27 cellular contexts compared by ENCODE assay signal in the genomic region with DNA sequence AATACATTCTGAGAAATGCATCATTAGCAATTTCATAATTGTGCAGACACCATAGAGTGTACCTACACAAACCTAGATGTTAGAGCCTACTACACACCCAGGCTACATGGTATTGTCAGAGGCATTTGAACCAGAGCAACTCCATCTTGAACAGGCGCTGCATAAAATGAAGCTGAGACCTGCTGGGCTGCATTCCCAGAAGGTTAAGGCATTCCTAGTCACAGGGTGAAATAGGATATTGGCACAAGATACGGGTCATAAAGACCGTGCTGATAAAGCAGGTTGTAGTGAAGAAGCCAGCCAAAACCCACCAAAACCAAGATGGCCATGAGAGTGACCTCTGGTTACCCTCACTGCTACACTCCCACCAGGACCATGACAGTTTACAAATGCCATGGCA.
"Had no signal": no experiment of that assay in that cellular context is flagged by ENCODE, and none has a peak within 500 bp of the region (broad histone marks: within the 10 kb centered on the region; RNA-seq: fewer than 3 reads in every experiment).

No MANE protein-coding gene starts in this region.

- H3K4me3 ChIP-seq: esophagus squamous epithelium, heart right ventricle, pancreas, prostate gland, skin epidermis, upper lobe of right lung had no signal

- H3K9me3 Mint-ChIP-seq: activated B cell treated with CpG ODN at 0.5 μM for 24 hours; activated naive CD4-positive, alpha-beta T cell treated with anti-CD3 and anti-CD28 coated beads, Interleukin-2, amount 50 U/mL, for 24 hours; activated naive CD8-positive, alpha-beta T cell treated with anti-CD3 and anti-CD28 coated beads, Interleukin-2, amount 50 U/mL, for 24 hours; activated T-helper 2 cell treated with anti-CD3 and anti-CD28 coated beads, Interferon-gamma antibody, Interleukin-2, Interleukin-4, amounts not matched to agents 10 μg/mL and 5 μg/mL and 100 μg/mL, durations not matched to agents 14 hours and 24 hours and 36 hours; stimulated activated memory B cell treated with anti-CD40 and anti-IgM and Interleukin-4, amounts not matched to agents 10 μg/mL and 1 μg/mL and 100 μg/mL, for 72 hours; stimulated activated naive CD8-positive, alpha-beta T cell treated with anti-CD3 and anti-CD28 coated beads, Interleukin-15, amount 100 ng/mL, for 72 hours had no signal

- H3K4me3 Mint-ChIP-seq: activated B cell treated with CpG ODN at 0.5 μM for 24 hours; activated CD8-positive, alpha-beta memory T cell treated with anti-CD3 and anti-CD28 coated beads, Interleukin-2, amount 10 ng/mL, durations not matched to agents 7 days and 5 days; activated CD8-positive, alpha-beta T cell treated with anti-CD3 and anti-CD28 coated beads, Interleukin-2, amount 10 ng/mL, durations not matched to agents 7 days and 5 days; activated naive CD4-positive, alpha-beta T cell treated with anti-CD3 and anti-CD28 coated beads, Interleukin-2, amount 50 U/mL, for 24 hours; activated naive CD8-positive, alpha-beta T cell treated with anti-CD3 and anti-CD28 coated beads, Interleukin-2, amount 50 U/mL, for 24 hours; stimulated activated memory B cell treated with anti-CD40 and anti-IgM and Interleukin-4, amounts not matched to agents 10 μg/mL and 1 μg/mL and 100 μg/mL, for 72 hours; stimulated activated naive CD8-positive, alpha-beta T cell treated with anti-CD3 and anti-CD28 coated beads, Interleukin-15, amount 100 ng/mL, for 72 hours had no signal

- DNase-seq: activated B cell treated with CpG ODN at 0.5 μM for 24 hours; activated CD8-positive, alpha-beta memory T cell treated with anti-CD3 and anti-CD28 coated beads, Interleukin-2, amount 10 ng/mL, durations not matched to agents 7 days and 5 days; activated CD8-positive, alpha-beta T cell treated with anti-CD3 and anti-CD28 coated beads, Interleukin-2, amount 10 ng/mL, durations not matched to agents 7 days and 5 days; activated naive CD8-positive, alpha-beta T cell treated with anti-CD3 and anti-CD28 coated beads, Interleukin-2, amount 50 U/mL, for 24 hours; activated T-cell treated with anti-CD3 and anti-CD28 coated beads, Interleukin-2, amount 50 U/mL, for 48 hours; amygdala; central memory CD4-positive, alpha-beta T cell; esophagus squamous epithelium; foreskin melanocyte; heart right ventricle; left ventricle myocardium superior; nucleus accumbens; pancreas; retina; stimulated activated CD4-positive, alpha-beta T cell treated with anti-CD3 and anti-CD28 coated beads, Interleukin-12 subunit alpha, Interleukin-12 subunit beta, amount 100 ng/mL, for 4 hours; stimulated activated CD4-positive, alpha-beta T cell treated with anti-CD3 and anti-CD28 coated beads, Interleukin-4, amount 100 ng/mL, for 24 hours; stimulated activated naive CD8-positive, alpha-beta T cell treated with anti-CD3 and anti-CD28 coated beads, Interleukin-15, amount 100 ng/mL, for 72 hours; substantia nigra; T-helper 2 cell; upper lobe of right lung had no signal

- H3K4me1 Mint-ChIP-seq: activated B cell treated with CpG ODN at 0.5 μM for 24 hours; activated naive CD4-positive, alpha-beta T cell treated with anti-CD3 and anti-CD28 coated beads, Interleukin-2, amount 50 U/mL, for 24 hours; activated naive CD8-positive, alpha-beta T cell treated with anti-CD3 and anti-CD28 coated beads, Interleukin-2, amount 50 U/mL, for 24 hours; stimulated activated memory B cell treated with anti-CD40 and anti-IgM and Interleukin-4, amounts not matched to agents 10 μg/mL and 1 μg/mL and 100 μg/mL, for 72 hours; stimulated activated naive CD8-positive, alpha-beta T cell treated with anti-CD3 and anti-CD28 coated beads, Interleukin-15, amount 100 ng/mL, for 72 hours had no signal

- H3K9me3 ChIP-seq: esophagus squamous epithelium, heart right ventricle, pancreas, prostate gland, upper lobe of right lung had no signal

- H3K4me1 ChIP-seq: esophagus squamous epithelium, heart right ventricle, pancreas, prostate gland, upper lobe of right lung had no signal

- H3K27ac Mint-ChIP-seq: activated B cell treated with CpG ODN at 0.5 μM for 24 hours; activated CD8-positive, alpha-beta memory T cell treated with anti-CD3 and anti-CD28 coated beads, Interleukin-2, amount 10 ng/mL, durations not matched to agents 7 days and 5 days; activated CD8-positive, alpha-beta T cell treated with anti-CD3 and anti-CD28 coated beads, Interleukin-2, amount 10 ng/mL, durations not matched to agents 7 days and 5 days; activated naive CD4-positive, alpha-beta T cell treated with anti-CD3 and anti-CD28 coated beads, Interleukin-2, amount 50 U/mL, for 24 hours; activated naive CD8-positive, alpha-beta T cell treated with anti-CD3 and anti-CD28 coated beads, Interleukin-2, amount 50 U/mL, for 24 hours; activated T-helper 2 cell treated with anti-CD3 and anti-CD28 coated beads, Interferon-gamma antibody, Interleukin-2, Interleukin-4, amounts not matched to agents 10 μg/mL and 5 μg/mL and 100 μg/mL, durations not matched to agents 14 hours and 24 hours and 36 hours; stimulated activated memory B cell treated with anti-CD40 and anti-IgM and Interleukin-4, amounts not matched to agents 10 μg/mL and 1 μg/mL and 100 μg/mL, for 72 hours; stimulated activated naive CD8-positive, alpha-beta T cell treated with anti-CD3 and anti-CD28 coated beads, Interleukin-15, amount 100 ng/mL, for 72 hours had no signal

- H3K36me3 ChIP-seq: esophagus squamous epithelium, heart right ventricle, pancreas, prostate gland, upper lobe of right lung had no signal

- H3K27me3 ChIP-seq: esophagus squamous epithelium, heart right ventricle, pancreas, upper lobe of right lung had no signal

- ATAC-seq: activated CD8-positive, alpha-beta memory T cell treated with anti-CD3 and anti-CD28 coated beads, Interleukin-2, amount 10 ng/mL, durations not matched to agents 7 days and 5 days; activated CD8-positive, alpha-beta T cell treated with anti-CD3 and anti-CD28 coated beads, Interleukin-2, amount 10 ng/mL, durations not matched to agents 7 days and 5 days; activated naive CD8-positive, alpha-beta T cell treated with anti-CD3 and anti-CD28 coated beads, Interleukin-2, amount 50 U/mL, for 24 hours; heart right ventricle; left ventricle myocardium superior; pancreas; sciatic nerve; stimulated activated memory B cell treated with anti-CD40 and anti-IgM and Interleukin-4, amounts not matched to agents 10 μg/mL and 1 μg/mL and 100 μg/mL, for 72 hours; stimulated activated naive CD8-positive, alpha-beta T cell treated with anti-CD3 and anti-CD28 coated beads, Interleukin-15, amount 100 ng/mL, for 72 hours; upper lobe of right lung had no signal

- H3K27ac ChIP-seq: epithelial cell of prostate, esophagus squamous epithelium, heart right ventricle, pancreas, prostate gland, skin epidermis, upper lobe of right lung had no signal

- H3K36me3 Mint-ChIP-seq: activated CD8-positive, alpha-beta memory T cell treated with anti-CD3 and anti-CD28 coated beads, Interleukin-2, amount 10 ng/mL, durations not matched to agents 7 days and 5 days; activated naive CD4-positive, alpha-beta T cell treated with anti-CD3 and anti-CD28 coated beads, Interleukin-2, amount 50 U/mL, for 24 hours; stimulated activated memory B cell treated with anti-CD40 and anti-IgM and Interleukin-4, amounts not matched to agents 10 μg/mL and 1 μg/mL and 100 μg/mL, for 72 hours had no signal
